12 cellular contexts compared by ENCODE assay signal in the genomic region with DNA sequence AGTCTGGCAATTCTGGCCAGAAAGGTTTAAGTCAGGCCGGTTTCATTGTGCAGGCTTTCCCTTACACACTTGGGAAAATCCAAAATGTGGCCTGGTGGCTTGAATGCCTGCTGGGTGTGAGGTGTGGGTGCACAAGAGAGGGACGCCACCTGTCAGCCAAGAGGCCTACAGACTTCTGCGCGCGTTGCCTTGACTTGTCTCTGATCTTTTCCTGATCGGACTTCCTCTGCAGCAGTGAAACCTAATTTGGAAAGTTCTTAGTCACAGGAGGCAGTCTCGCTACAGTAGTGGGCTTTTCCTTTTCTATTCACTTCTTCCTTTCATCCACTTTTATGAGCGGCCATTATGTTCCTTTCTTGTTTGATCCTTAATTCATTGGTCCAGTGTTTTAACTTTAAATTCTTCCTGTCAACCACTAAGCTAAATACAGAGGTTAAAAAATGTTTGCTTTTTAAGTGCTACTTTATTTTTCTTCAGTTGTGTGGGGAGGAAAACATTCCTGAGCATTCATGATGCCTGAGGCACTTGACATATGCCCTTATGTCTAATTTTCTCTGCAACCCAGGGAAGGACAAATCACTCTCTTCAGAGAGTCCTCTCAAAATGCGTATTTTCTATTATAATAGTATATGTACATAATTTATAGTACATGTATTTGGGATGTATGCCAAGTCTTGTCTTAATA.
DNase-seq lines count a peak whose midpoint lies in the region; ATAC-seq, FAIRE-seq and TF ChIP-seq lines count a peak whose summit lies in the region.
"Had no signal": no experiment of that assay in that cellular context is flagged by ENCODE, and none has a peak within 500 bp of the region (broad histone marks: within the 10 kb centered on the region; RNA-seq: fewer than 3 reads in every experiment).

No MANE protein-coding gene starts in this region.

- H3K4me1 ChIP-seq in prostate gland (replicated peaks), result peaks cover 5% of the 10 kb centered on the region
- peaks cover 7% of the 10 kb centered on the region for H3K4me1 ChIP-seq in colonic mucosa

- no peak overlapping the region for H3K4me3 ChIP-seq in bronchial epithelial cell (ENCODE audit: low read depth, low read length)
- H3K4me3 ChIP-seq in prostate gland, result no peak overlapping the region
- H3K4me3 ChIP-seq in colonic mucosa, result no peak overlapping the region
- H3K4me3 ChIP-seq: coronary artery, lung had no signal

- 27% methylated on average over 9 of the region's 9 CpGs for WGBS in prostate gland

- H3K36me3 ChIP-seq in bronchial epithelial cell (ENCODE audit: control insufficient read depth, insufficient read depth, low read length), result peaks cover 7% of the 10 kb centered on the region
- no peaks in the 10 kb centered on the region for H3K36me3 ChIP-seq in prostate gland
- no peaks in the 10 kb centered on the region for H3K36me3 ChIP-seq in colonic mucosa

- H3K9ac ChIP-seq in colonic mucosa (ENCODE audit: low read depth in 2 of 2, low read length in 2 of 2), result no peak overlapping the region

- FAIRE-seq in bronchial epithelial cell (lab: Jason Lieb, UNC), result no peak

- TF ChIP-seq POLR2A in GM18505 (IDR thresholded peaks at IDR 0.05; ENCODE audit: borderline replicate concordance, extremely low read depth, insufficient read depth, insufficient read length) (no peak), prostate gland (IDR thresholded peaks at IDR 0.05) (no peak)

- H3K27me3 ChIP-seq in bronchial epithelial cell (ENCODE audit: control insufficient read depth, insufficient read depth, low read length) (no peaks in the 10 kb centered on the region), prostate gland (replicated peaks; ENCODE audit: insufficient read depth) (no peaks in the 10 kb centered on the region), colonic mucosa (no peaks in the 10 kb centered on the region)

- intact Hi-C loops in prostate gland (cut with DNase I) (no loop called here), colonic mucosa (cut with DNase I) (loop anchor here (2.0 kb wide), 1 partner anchor 13 kb away; no protein-coding TSS in a partner anchor)

- no peaks in the 10 kb centered on the region for H3K9me3 ChIP-seq in prostate gland
- no peaks in the 10 kb centered on the region for H3K9me3 ChIP-seq in colonic mucosa

- H3K27ac ChIP-seq in prostate gland (peak overlapping the region; percentile 12 to 48), colonic mucosa (no peak overlapping the region)
- H3K27ac ChIP-seq: coronary artery had no signal

- DNase-seq in bronchial epithelial cell (ENCODE audit: low read depth), result peak; percentile 87
- DNase-seq in prostate gland (ENCODE audit: low spot score), result peak; percentile 52
- DNase-seq in colonic mucosa, result no peak
- no peak for DNase-seq in NCI-H510A (lab: John Stamatoyannopoulos, UW)
- DNase-seq in kidney glomerular epithelial cell (lab: John Stamatoyannopoulos, UW), result no peak
- DNase-seq: NCI-H446 had no signal

- peak; percentile 56 for TF ChIP-seq CTCF in bronchial epithelial cell (IDR thresholded peaks at IDR 0.05; ENCODE audit: insufficient read depth, low read length, severe bottlenecking)
- TF ChIP-seq CTCF in prostate gland (IDR thresholded peaks at IDR 0.05), result peak in 1 of 4 experiments; percentile 24
- TF ChIP-seq CTCF in colonic mucosa (IDR thresholded peaks at IDR 0.05), result no peak

- ATAC-seq in GM18505 (IDR thresholded peaks at IDR 0.05; ENCODE audit: unreplicated experiment), result peak; percentile 52
- ATAC-seq in HG02884 (IDR thresholded peaks at IDR 0.05; ENCODE audit: unreplicated experiment), result peak; percentile 49
- ATAC-seq in HG03280 (IDR thresholded peaks at IDR 0.05; ENCODE audit: unreplicated experiment), result no peak
- ATAC-seq: Right ventricle myocardium inferior had no signal

Comparison
In these comparisons a context has a peak if more than half of its experiments do, and no peak if none do; other contexts are left out.
1. DNase-seq: peak in bronchial epithelial cell (single experiment) and prostate gland (single experiment); none in colonic mucosa (single experiment), NCI-H510A (single experiment) and kidney glomerular epithelial cell (single experiment).